24 cellular contexts compared by ENCODE assay signal in genomic region chr3:195554458-195554857, GRCh38. TPM values are rescaled to one million over a fixed set of nuclear protein-coding genes. Genes with fewer than 3 reads are reported as not detected.
"Had no signal": no experiment of that assay in that cellular context is flagged by ENCODE, and none has a peak within 500 bp of the region (broad histone marks: within the 10 kb centered on the region; RNA-seq: fewer than 3 reads in every experiment).

No MANE protein-coding gene starts in this region.

- H3K9me3 Mint-ChIP-seq: activated naive CD8-positive, alpha-beta T cell treated with anti-CD3 and anti-CD28 coated beads for 36 hours; activated T-cell treated with anti-CD3 and anti-CD28 coated beads, Interleukin-2, amount 50 U/mL, for 24 hours; mesothelial cell of epicardium had no signal

- H3K36me3 Mint-ChIP-seq: activated naive CD8-positive, alpha-beta T cell treated with anti-CD3 and anti-CD28 coated beads for 36 hours; mesothelial cell of epicardium; naive B cell had no signal

- H3K27me3 Mint-ChIP-seq: activated naive CD8-positive, alpha-beta T cell treated with anti-CD3 and anti-CD28 coated beads for 36 hours; activated T-cell treated with anti-CD3 and anti-CD28 coated beads, Interleukin-2, amount 50 U/mL, for 24 hours; naive B cell had no signal

- DNase-seq: activated CD8-positive, alpha-beta memory T cell treated with anti-CD3 and anti-CD28 coated beads, Interleukin-2, amount 50 U/mL, for 48 hours; activated gamma-delta T cell treated with Interleukin-2 at 50 U/mL for 16 hours; activated naive CD8-positive, alpha-beta T cell treated with anti-CD3 and anti-CD28 coated beads for 36 hours; activated T-cell treated with anti-CD3 and anti-CD28 coated beads, Interleukin-2, amount 50 U/mL, for 24 hours; adrenal gland; aorta; body of pancreas; dermis blood vessel endothelial cell; effector CD4-positive, alpha-beta T cell; esophagus squamous epithelium; foreskin melanocyte; heart right ventricle; naive B cell; right cardiac atrium; stimulated activated naive CD8-positive, alpha-beta T cell treated with anti-CD3 and anti-CD28 coated beads, Interleukin-15, Interleukin-2, amounts not matched to agents 100 U/mL and 50 U/mL, for 24 hours; SW 1271; T-helper 9 cell; testis; transverse colon had no signal

- H3K27ac Mint-ChIP-seq: mesothelial cell of epicardium had no signal

- H3K27me3 ChIP-seq: adrenal gland, body of pancreas, esophagus squamous epithelium, heart right ventricle, testis, transverse colon had no signal

- H3K36me3 ChIP-seq: adrenal gland, esophagus squamous epithelium, heart right ventricle, transverse colon had no signal

- H3K4me1 ChIP-seq: testis had no signal

- H3K4me3 ChIP-seq: adrenal gland, body of pancreas, esophagus squamous epithelium, heart right ventricle, testis, transverse colon had no signal

- H3K27ac ChIP-seq: adrenal gland, body of pancreas, epithelial cell of prostate, heart right ventricle, testis, transverse colon, VCaP had no signal

- ATAC-seq: body of pancreas; heart right ventricle; right cardiac atrium; stimulated activated naive CD8-positive, alpha-beta T cell treated with anti-CD3 and anti-CD28 coated beads, Interleukin-15, Interleukin-2, amounts not matched to agents 100 U/mL and 50 U/mL, for 24 hours had no signal

- H3K9me3 ChIP-seq: adrenal gland, body of pancreas, esophagus squamous epithelium, heart right ventricle, testis, transverse colon had no signal

- H3K4me3 Mint-ChIP-seq: activated naive CD8-positive, alpha-beta T cell treated with anti-CD3 and anti-CD28 coated beads for 36 hours; activated T-cell treated with anti-CD3 and anti-CD28 coated beads, Interleukin-2, amount 50 U/mL, for 24 hours; mesothelial cell of epicardium had no signal

RNA-seq across cellular contexts. Expression of gene APOD, which starts 29.3 kb away (rescaled TPM):
- total RNA-seq: activated CD8-positive, alpha-beta memory T cell treated with anti-CD3 and anti-CD28 coated beads for 36 hours; activated naive CD8-positive, alpha-beta T cell treated with anti-CD3 and anti-CD28 coated beads for 36 hours; kidney epithelial cell had no signal
